Comparison of ENCODE assay signal across 18 cellular contexts in genomic region chr4:127540497-127541026, GRCh38.
DNase-seq lines count a peak whose midpoint lies in the region; ATAC-seq, FAIRE-seq and TF ChIP-seq lines count a peak whose summit lies in the region.
"Had no signal": no experiment of that assay in that cellular context is flagged by ENCODE, and none has a peak within 500 bp of the region (broad histone marks: within the 10 kb centered on the region; RNA-seq: fewer than 3 reads in every experiment).

No MANE protein-coding gene starts in this region.

- H3K9me3 Mint-ChIP-seq in GM23338 = peaks cover 11% of the 10 kb centered on the region
- H3K9me3 Mint-ChIP-seq: HFFc6 had no signal

- no peak overlapping the region for H2BK20ac ChIP-seq in H1 (ENCODE audit: low read length)

- no peaks in the 10 kb centered on the region for H3K79me1 ChIP-seq in H1 (ENCODE audit: low read depth, low read length)

- no peak overlapping the region for H3K18ac ChIP-seq in H1 (ENCODE audit: extremely low read depth, low read length)

- peak overlapping the region; percentile 54 for H3K4me2 ChIP-seq in GM23338
- H3K4me2 ChIP-seq in H1 (ENCODE audit: insufficient read depth in 1 of 2, low read depth in 2 of 2, low read length in 2 of 2) = peak overlapping the region; percentile 6 to 17; a peak in 2 of 4 replicates

- ATAC-seq in GM23338 (peak; percentile 66), GM21717 (IDR thresholded peaks at IDR 0.05; ENCODE audit: unreplicated experiment) (no peak), HG02798 (IDR thresholded peaks at IDR 0.05; ENCODE audit: poor library complexity, unreplicated experiment) (no peak), HG03095 (IDR thresholded peaks at IDR 0.05; ENCODE audit: unreplicated experiment) (no peak)
- ATAC-seq: GM12878 had no signal

- H3K9me2 ChIP-seq in GM23338 (ENCODE audit: insufficient read depth) = peaks cover 3% of the 10 kb centered on the region; the same call in 1 of the 2 replicates

- no peak overlapping the region for H2BK12ac ChIP-seq in H1 (ENCODE audit: low read depth, low read length)

- H4K91ac ChIP-seq in H1 (replicated peaks; ENCODE audit: insufficient read length, low read length) = no peak overlapping the region

- TF ChIP-seq CTCF in GM23338 (conservative IDR thresholded peaks at IDR 0.05; ENCODE audit: low read depth in 2 of 2) (no peak), H1 (IDR thresholded peaks at IDR 0.05; ENCODE audit: control extremely low read depth in 1 of 3, insufficient read depth in 1 of 3, low read depth in 1 of 3, low read length in 3 of 3) (no peak)

- H3K4me1 ChIP-seq in GM23338 (ENCODE audit: insufficient read depth) (peaks cover 31% of the 10 kb centered on the region), HUES64 (ENCODE audit: insufficient read depth, low read length) (peaks cover 25% of the 10 kb centered on the region), H1 (replicated peaks in 1 of 4; ENCODE audit: control insufficient read depth in 3 of 4, insufficient read depth in 4 of 4, low read length in 3 of 4) (peaks cover 0 to 11% (median 6%) of the 10 kb centered on the region in 4 experiments; a peak in 4 of 7 replicates)

- CTCF ChIA-PET in H1 (lab: Charles Lee; ENCODE audit: partially characterized antibody) = interaction anchor here (0.6 to 2.5 kb wide), 7 partner anchors 18 to 191 kb away, joined by 3 to 12 read pairs (median 3); no protein-coding TSS in a partner anchor

- H3K14ac ChIP-seq in H1 (ENCODE audit: insufficient read length) = no peak overlapping the region

- H2BK120ac ChIP-seq in H1 (replicated peaks; ENCODE audit: low read depth, low read length) = no peak overlapping the region

- H3K4ac ChIP-seq in H1 (replicated peaks; ENCODE audit: insufficient read length, low read depth, low read length) = no peak overlapping the region

- no peaks in the 10 kb centered on the region for H3K23me2 ChIP-seq in H1 (ENCODE audit: low read depth, low read length)

- H3K27me3 ChIP-seq in GM23338 (ENCODE audit: insufficient read depth) (no peaks in the 10 kb centered on the region), HUES64 (ENCODE audit: insufficient read depth, low read length) (no peaks in the 10 kb centered on the region), H1 (replicated peaks in 1 of 4; ENCODE audit: control insufficient read depth in 3 of 4, extremely low read depth in 1 of 4, insufficient read depth in 3 of 4, low read length in 3 of 4) (no peaks in the 10 kb centered on the region)

- H4K20me1 ChIP-seq in GM23338 (replicated peaks; ENCODE audit: insufficient read depth) (no peaks in the 10 kb centered on the region), H1 (replicated peaks in 1 of 2; ENCODE audit: control insufficient read depth in 1 of 2, insufficient read depth in 2 of 2, low read length in 2 of 2) (no peaks in the 10 kb centered on the region)

- no peak overlapping the region for H3K23ac ChIP-seq in H1 (ENCODE audit: insufficient read length)

- TF ChIP-seq EP300 in H1 (IDR thresholded peaks at IDR 0.05; ENCODE audit: borderline replicate concordance in 1 of 2, low read depth in 2 of 2, low read length in 2 of 2) = no peak

- peak overlapping the region; percentile 3; the same call in 2 of the 3 replicates for H3K4me3 Mint-ChIP-seq in GM23338
- H3K4me3 Mint-ChIP-seq: CD4-positive, alpha-beta memory T cell; H9; HFFc6 had no signal

- H4K8ac ChIP-seq in H1 (ENCODE audit: extremely low read depth, insufficient read depth, low read length) = no peak overlapping the region

- no peaks in the 10 kb centered on the region for H3F3A ChIP-seq in GM23338 (replicated peaks; ENCODE audit: low read depth)

- H4K5ac ChIP-seq in H1 (ENCODE audit: insufficient read length, low read depth, low read length) = no peak overlapping the region

- FAIRE-seq in H1 (lab: Jason Lieb, UNC) = no peak
- FAIRE-seq: G401.6, GM12878, GM19239 had no signal

- no peak overlapping the region for H2BK15ac ChIP-seq in H1 (ENCODE audit: low read length)

- H3K9me3 ChIP-seq in HUES64 (ENCODE audit: insufficient read depth, low read depth, low read length) (peaks cover 3% of the 10 kb centered on the region; the same call in 1 of the 2 replicates), H1 (ENCODE audit: insufficient read depth in 2 of 2, low read depth in 1 of 2, low read length in 1 of 2) (no peaks in the 10 kb centered on the region; a peak in 2 of 4 replicates)

- TF ChIP-seq POLR2A in H1 (IDR thresholded peaks at IDR 0.05; ENCODE audit: control extremely low read depth in 1 of 2, low read depth in 2 of 2, low read length in 2 of 2) = no peak

- no peak overlapping the region for H3K56ac ChIP-seq in H1 (replicated peaks; ENCODE audit: insufficient read length, low read depth, low read length)

- H3K9ac ChIP-seq in HUES64 (ENCODE audit: low read depth, low read length) = no peak overlapping the region
- H3K9ac ChIP-seq in H1 (replicated peaks in 1 of 4; ENCODE audit: extremely low read depth in 1 of 4, low read depth in 3 of 4, low read length in 3 of 4) = no peak overlapping the region

- no peak overlapping the region; the same call in 1 of the 2 replicates for H2BK5ac ChIP-seq in H1 (ENCODE audit: low read depth, low read length)

- no peak overlapping the region for H3K27ac ChIP-seq in GM23338 (ENCODE audit: low read depth)
- H3K27ac ChIP-seq in HUES64 (ENCODE audit: low read depth, low read length) = peak overlapping the region; percentile 0; the same call in 1 of the 2 replicates
- H3K27ac ChIP-seq in H1 (ENCODE audit: low read depth, low read length) = no peak overlapping the region

- no peak for TF ChIP-seq RAD21 in H1 (IDR thresholded peaks at IDR 0.05 in 1 of 2, conservative IDR thresholded peaks at IDR 0.05 in 1 of 2; ENCODE audit: low read depth in 2 of 2, low read length in 2 of 2)

- H3K27me3 Mint-ChIP-seq in GM23338 (ENCODE audit: insufficient read depth, low read depth, poor library complexity) = no peaks in the 10 kb centered on the region

- H3K4me3 ChIP-seq in GM23338 (peak overlapping the region; percentile 12), HUES64 (ENCODE audit: low read length) (no peak overlapping the region), H1 (ENCODE audit: extremely low read depth in 1 of 4, insufficient read depth in 2 of 4, low read depth in 3 of 4, low read length in 4 of 4) (peak overlapping the region in 1 of 4 experiments; percentile 28; a peak in 2 of 8 replicates)
- H3K4me3 ChIP-seq: GM12878 had no signal

- H2AFZ ChIP-seq in GM23338 (no peak overlapping the region), H1 (ENCODE audit: low read length) (no peak overlapping the region)

- POLR2A ChIA-PET in H1 (lab: Charles Lee; ENCODE audit: partially characterized antibody) = interaction anchor here (0.6 kb wide), 1 partner anchor 278 kb away, joined by 4 read pairs; no protein-coding TSS in a partner anchor

- H3K36me3 ChIP-seq in GM23338 (ENCODE audit: insufficient read depth) (no peaks in the 10 kb centered on the region), HUES64 (ENCODE audit: insufficient read depth, low read length) (no peaks in the 10 kb centered on the region), H1 (ENCODE audit: control insufficient read depth in 2 of 4, insufficient read depth in 4 of 4, low read length in 3 of 4) (no peaks in the 10 kb centered on the region)

- H3K4me1 Mint-ChIP-seq in GM23338 = peaks cover 30% of the 10 kb centered on the region

- H3K79me2 ChIP-seq in GM23338 (replicated peaks; ENCODE audit: insufficient read depth) = no peaks in the 10 kb centered on the region
- H3K79me2 ChIP-seq in H1 (ENCODE audit: control insufficient read depth in 1 of 2, insufficient read depth in 2 of 2, low read length in 2 of 2) = no peaks in the 10 kb centered on the region

- H2AK5ac ChIP-seq in H1 (ENCODE audit: low read depth, low read length) = no peak overlapping the region

- H3K27ac Mint-ChIP-seq in GM23338 = 0 out of 2 replicates have a peak overlapping the region, but pooled peaks have one; percentile 1
- H3K27ac Mint-ChIP-seq: CD4-positive, alpha-beta memory T cell; HFFc6 had no signal

- H3K36me3 Mint-ChIP-seq in GM23338 (ENCODE audit: low read depth) = peaks cover 5% of the 10 kb centered on the region; the same call in 1 of the 3 replicates
- H3K36me3 Mint-ChIP-seq: CD4-positive, alpha-beta memory T cell had no signal

- peak; percentile 34 for DNase-seq in GM23338 (ENCODE audit: low spot score)
- DNase-seq in H1 (ENCODE audit: low read depth in 1 of 2, low spot score in 2 of 2) = no peak
- no peak for DNase-seq in T-helper 1 cell
- DNase-seq: C1 segment of cervical spinal cord; Calu3; CD4-positive, alpha-beta memory T cell; COR-L47; DMS53; DMS79 treated with DMSO at 0.1 percent for 48 hours; H9; HFFc6 had no signal

- WGBS in HUES64 = 7% methylated on average over 2 of the region's 3 CpGs
- WGBS in H1 (ENCODE audit: extremely low coverage in 1 of 2, insufficient coverage in 1 of 2, insufficient read length in 1 of 2, insufficient replicate concordance in 2 of 2, low coverage in 1 of 2, low lambda C conversion rate in 2 of 2, missing lambda C conversion rate in 1 of 2), 2 experiments = 18% methylated on average over 3 of the region's 3 CpGs; no CpG with 5 or more reads in 1 of the 2 experiments

TF ChIP-seq in GM23338, 12 proteins besides CTCF, POLR2A, EP300 and RAD21 (continues in another document):
- TF ChIP-seq EZH2phosphoT487 (IDR thresholded peaks at IDR 0.05; ENCODE audit: unreplicated experiment) = no peak
- no peak for TF ChIP-seq EZH2 (IDR thresholded peaks at IDR 0.05; ENCODE audit: low read depth, unreplicated experiment)

TF ChIP-seq in H1, 55 proteins besides CTCF, POLR2A, EP300 and RAD21 (continues in another document):
- TF ChIP-seq E2F6 (IDR thresholded peaks at IDR 0.05) = no peak
- no peak for TF ChIP-seq RXRA (IDR thresholded peaks at IDR 0.05; ENCODE audit: insufficient read depth, low read depth, low read length)
- TF ChIP-seq SRF (IDR thresholded peaks at IDR 0.05; ENCODE audit: low read depth, low read length) = no peak
- TF ChIP-seq SAP30 (IDR thresholded peaks at IDR 0.05; ENCODE audit: insufficient read depth, insufficient replicate concordance, low read length) = no peak
- no peak for TF ChIP-seq POLR2AphosphoS5 (IDR thresholded peaks at IDR 0.05; ENCODE audit: low read depth, low read length)
- TF ChIP-seq KDM5A (IDR thresholded peaks at IDR 0.05; ENCODE audit: low read length) = no peak
- TF ChIP-seq ZNF274 (IDR thresholded peaks at IDR 0.05; ENCODE audit: borderline replicate concordance, extremely low read depth, low read length) = no peak
- TF ChIP-seq CHD2 (IDR thresholded peaks at IDR 0.05; ENCODE audit: low read length) = no peak
